Comparison of ENCODE assay signal across 8 cellular contexts in genomic region chr4:25376754-25377571, GRCh38. TPM values are rescaled to one million over a fixed set of nuclear protein-coding genes. Genes with fewer than 3 reads are reported as not detected.
DNase-seq lines count a peak whose midpoint lies in the region; ATAC-seq and TF ChIP-seq lines count a peak whose summit lies in the region.

Gene ANAPC4 (plus strand): TSS chr4:25377263. CDS start chr4:25377428, 165 bp downstream.

- H3K4me3 ChIP-seq in liver (ENCODE audit: low read depth in 1 of 3, low read length in 3 of 3), result peak within 1 kb of the TSS; percentile 79 to 99 (median 96)

- DNase-seq in NCI-H774 (lab: John Stamatoyannopoulos, UW) (peak; percentile 93), dermis microvascular lymphatic vessel endothelial cell (ENCODE audit: low read depth in 2 of 2) (peak; percentile 63 to 89)
- peak; percentile 99 for DNase-seq in activated CD4-positive, alpha-beta T cell treated with anti-CD3 and anti-CD28 coated beads, Interleukin-2, amount 50 U/mL, for 4 hours
- peak; percentile 99 for DNase-seq in stimulated activated CD4-positive, alpha-beta T cell treated with anti-CD3 and anti-CD28 coated beads, Interleukin-4, amount 100 ng/mL, for 1 hour

- H3K27me3 ChIP-seq in liver (ENCODE audit: control insufficient read depth in 4 of 4, insufficient read depth in 4 of 4, low read length in 3 of 4), result no peaks in the 10 kb centered on the region

- H3K9me3 ChIP-seq in liver (ENCODE audit: control insufficient read depth in 4 of 4, low read length in 3 of 4), result no peaks in the 10 kb centered on the region

- peak; percentile 91 for ATAC-seq in GM19395 (IDR thresholded peaks at IDR 0.05; ENCODE audit: unreplicated experiment)
- peak; percentile 91 for ATAC-seq in HG03558 (IDR thresholded peaks at IDR 0.05; ENCODE audit: extremely low read depth, unreplicated experiment)

- H3K36me3 ChIP-seq in liver (ENCODE audit: control insufficient read depth in 4 of 4, insufficient read depth in 3 of 4, low read depth in 1 of 4, low read length in 3 of 4), result peaks cover 1 to 8% (median 6%) of the 10 kb centered on the region in 4 donors

- no peak for TF ChIP-seq CTCF in C4-2B (conservative IDR thresholded peaks at IDR 0.05)
- TF ChIP-seq CTCF in liver (IDR thresholded peaks at IDR 0.05; ENCODE audit: low read depth, low read length, missing input control), result no peak

- under 1% methylated on average over 74 of the region's 74 CpGs for WGBS in liver

- peak within 1 kb of the TSS; percentile 74 to 92 for H3K9ac ChIP-seq in liver (ENCODE audit: low read depth in 1 of 2, low read length in 2 of 2)

- peaks cover 0 to 40% (median 14%) of the 10 kb centered on the region in 4 donors for H3K4me1 ChIP-seq in liver (ENCODE audit: control insufficient read depth in 4 of 4, insufficient read depth in 4 of 4, low read length in 3 of 4)

- TF ChIP-seq RAD21 in liver (IDR thresholded peaks at IDR 0.05), result no peak

- peak within 1 kb of the TSS; percentile 79 for H3K27ac ChIP-seq in C4-2B
- H3K27ac ChIP-seq in liver (ENCODE audit: low read depth in 1 of 2, low read length in 2 of 2), result peak within 1 kb of the TSS; percentile 52 to 63

TF ChIP-seq in liver, 16 proteins besides CTCF, POLR2A, EP300 and RAD21:
- TF ChIP-seq GABPA (IDR thresholded peaks at IDR 0.05 in 1 of 2, conservative IDR thresholded peaks at IDR 0.05 in 1 of 2) (peak in 1 of 2 donors; percentile 83), FOXA2 (IDR thresholded peaks at IDR 0.05) (no peak), SP1 (IDR thresholded peaks at IDR 0.05) (no peak), REST (IDR thresholded peaks at IDR 0.05) (no peak), EGR1 (IDR thresholded peaks at IDR 0.05; ENCODE audit: low read depth in 2 of 2) (no peak), TAF1 (conservative IDR thresholded peaks at IDR 0.05) (no peak), RXRA (IDR thresholded peaks at IDR 0.05) (no peak), FOXA1 (IDR thresholded peaks at IDR 0.05) (peak; percentile 1), HNF4A (conservative IDR thresholded peaks at IDR 0.05) (no peak), ZBTB33 (IDR thresholded peaks at IDR 0.05) (peak; percentile 93), MAX (IDR thresholded peaks at IDR 0.05) (no peak), YY1 (IDR thresholded peaks at IDR 0.05) (no peak), ATF3 (IDR thresholded peaks at IDR 0.05) (no peak), JUND (IDR thresholded peaks at IDR 0.05) (no peak), NR2F2 (IDR thresholded peaks at IDR 0.05) (no peak)
TF ChIP-seq in liver: peak in this region for 3.

RNA-seq across cellular contexts. Expression of gene ANAPC4, which starts in this region (rescaled TPM):
- total RNA-seq in dermis microvascular lymphatic vessel endothelial cell (19.3 and 21.4 TPM in 2 replicates), liver (10 to 100 TPM in 1 of 2 donors, 1 to 10 TPM in 1; 9.0 to 17.3 TPM)
- 10 to 100 TPM in 1 of 2 donors, 1 to 10 TPM in 1; 5.7 to 13.0 TPM for polyA plus RNA-seq in liver

Comparison
In these comparisons a context has a peak if more than half of its experiments do, and no peak if none do; other contexts are left out.
1. Peak in every context shown above with its lines: DNase-seq, ATAC-seq, H3K4me3 ChIP-seq and H3K27ac ChIP-seq.